8 cellular contexts compared by ENCODE assay signal in genomic region chr7:12635830-12636229, GRCh38. TPM values are rescaled to one million over a fixed set of nuclear protein-coding genes. Genes with fewer than 3 reads are reported as not detected.
DNase-seq lines count a peak whose midpoint lies in the region; ATAC-seq and TF ChIP-seq lines count a peak whose summit lies in the region.

No MANE protein-coding gene starts in this region.

- ATAC-seq in GM18858 (IDR thresholded peaks at IDR 0.05; ENCODE audit: unreplicated experiment) (peak; percentile 78), HG02588 (IDR thresholded peaks at IDR 0.05; ENCODE audit: unreplicated experiment) (peak; percentile 78), sciatic nerve (no peak)

- DNase-seq in PC-9: no peak
- no peak for DNase-seq in mesothelial cell of epicardium (ENCODE audit: low spot score in 2 of 2, unreplicated experiment in 2 of 2)
- DNase-seq in sciatic nerve (ENCODE audit: low spot score): no peak
- no peak for DNase-seq in NCI-H526 treated with DMSO at 0.1 percent for 48 hours (lab: John Stamatoyannopoulos, UW)
- no peak for DNase-seq in GM19238 (ENCODE audit: insufficient read length, low spot score)
- no peak for DNase-seq in osteocyte (ENCODE audit: extremely low spot score, unreplicated experiment)

- peak overlapping the region; percentile 30 for H3K27ac Mint-ChIP-seq in mesothelial cell of epicardium
- H3K27ac Mint-ChIP-seq in osteocyte (ENCODE audit: unreplicated experiment): no peak overlapping the region

- intact Hi-C loops in PC-9 (cut with micrococcal nuclease; ENCODE audit: unreplicated experiment): no loop called here
- intact Hi-C loops in sciatic nerve (cut with DNase I): no loop called here

- no peaks in the 10 kb centered on the region for H3F3A ChIP-seq in PC-9 (ENCODE audit: insufficient read depth, low read depth)

- H3K9me3 ChIP-seq in PC-9 (ENCODE audit: insufficient read depth, low read depth): no peaks in the 10 kb centered on the region

- no peaks in the 10 kb centered on the region for H4K20me1 ChIP-seq in PC-9 (ENCODE audit: insufficient read depth)

- H3K4me1 ChIP-seq in PC-9 (replicated peaks; ENCODE audit: insufficient read depth): no peaks in the 10 kb centered on the region

- TF ChIP-seq CTCF in PC-9 (conservative IDR thresholded peaks at IDR 0.05) (no peak), mesothelial cell of epicardium (IDR thresholded peaks at IDR 0.05; ENCODE audit: unreplicated experiment) (no peak), osteocyte (IDR thresholded peaks at IDR 0.05) (no peak)

- H3K4me3 Mint-ChIP-seq in mesothelial cell of epicardium: no peak overlapping the region
- H3K4me3 Mint-ChIP-seq in osteocyte (ENCODE audit: unreplicated experiment): no peak overlapping the region

- CTCF ChIA-PET in PC-9 (lab: Charles Lee): interaction anchor here (1.0 to 1.3 kb wide), 3 partner anchors 51 to 178 kb away, joined by 3 read pairs; partner anchors contain the start of gene ARL4A

- no peaks in the 10 kb centered on the region for H3K79me2 ChIP-seq in PC-9 (ENCODE audit: low read depth)

- no peak overlapping the region for H3K27ac ChIP-seq in PC-9

- H3K9me3 Mint-ChIP-seq in mesothelial cell of epicardium (no peaks in the 10 kb centered on the region), osteocyte (ENCODE audit: unreplicated experiment) (no peaks in the 10 kb centered on the region)

- no peaks in the 10 kb centered on the region; the same call in 1 of the 2 replicates for H3K9me2 ChIP-seq in PC-9 (ENCODE audit: insufficient read depth)

- POLR2A ChIA-PET in PC-9 (lab: Charles Lee; ENCODE audit: unreplicated experiment): interaction anchor here (1.1 kb wide), 1 partner anchor 91 kb away, joined by 7 read pairs; no protein-coding TSS in a partner anchor

- no peaks in the 10 kb centered on the region for H3K36me3 ChIP-seq in PC-9 (ENCODE audit: low read depth)

- 0 out of 2 replicates have a peak overlapping the region, but pooled peaks have one; percentile 25 for H2AFZ ChIP-seq in PC-9

- no TSS peak for BruUV-seq in PC-9 (replicated peaks; lab: Mats Ljungman, UMichigan)

- no peaks in the 10 kb centered on the region for H3K27me3 ChIP-seq in PC-9 (ENCODE audit: insufficient read depth, low read depth)

- H3K36me3 Mint-ChIP-seq in mesothelial cell of epicardium (no peaks in the 10 kb centered on the region), osteocyte (ENCODE audit: unreplicated experiment) (no peaks in the 10 kb centered on the region)

- no peaks in the 10 kb centered on the region for H3K27me3 Mint-ChIP-seq in mesothelial cell of epicardium (ENCODE audit: low read depth)
- H3K27me3 Mint-ChIP-seq in osteocyte (ENCODE audit: unreplicated experiment): peaks cover 11% of the 10 kb centered on the region

- no peak overlapping the region for H3K4me2 ChIP-seq in PC-9

- peaks cover 61% of the 10 kb centered on the region for H3K4me1 Mint-ChIP-seq in mesothelial cell of epicardium
- peaks cover 2% of the 10 kb centered on the region for H3K4me1 Mint-ChIP-seq in osteocyte (ENCODE audit: unreplicated experiment)

- no peak overlapping the region for H3K4me3 ChIP-seq in PC-9

RNA-seq across cellular contexts. Expression of gene ARL4A, which starts 51.6 kb away (rescaled TPM):
- 17.9 and 18.0 TPM in 2 replicates for total RNA-seq in PC-9 (2021)
- 59.0 to 64.7 TPM (median 62.5 TPM) in 3 replicates for total RNA-seq in mesothelial cell of epicardium
- 21.2 TPM for total RNA-seq in sciatic nerve
- 9.6 and 11.0 TPM in 2 replicates for total RNA-seq in osteocyte
